22 cellular contexts compared by ENCODE assay signal in the genomic region with DNA sequence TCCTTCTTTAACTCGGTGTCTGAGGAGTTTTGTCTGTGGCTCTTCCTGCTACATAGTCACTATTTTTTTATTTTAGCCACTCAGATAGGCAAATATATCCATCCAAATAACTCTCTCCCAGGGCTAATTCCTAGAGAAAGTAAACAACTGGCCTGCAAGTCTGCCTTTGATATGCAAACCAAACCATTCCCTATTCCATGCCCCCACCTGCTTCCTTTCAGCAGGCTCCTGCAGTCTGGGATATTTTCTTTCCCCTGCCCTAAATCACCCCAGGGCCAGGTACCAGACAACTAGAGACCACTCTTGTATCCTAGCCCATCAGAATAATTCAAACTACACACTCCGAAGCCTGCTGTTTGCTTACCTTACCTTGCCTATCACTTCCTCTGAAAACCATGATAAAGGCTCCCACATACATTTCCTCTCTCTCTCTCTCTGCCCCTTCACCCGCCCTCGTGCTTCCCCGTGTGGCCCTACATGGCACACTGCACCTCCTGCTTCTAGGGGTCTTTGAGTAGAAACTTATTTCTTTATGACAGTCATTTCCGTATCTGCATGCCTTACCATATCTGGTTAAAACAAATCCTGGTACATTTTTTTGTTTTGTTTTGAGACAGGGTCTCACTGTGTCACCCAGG. TPM values are rescaled to one million over a fixed set of nuclear protein-coding genes. Genes with fewer than 3 reads are reported as not detected.
"Had no signal": no experiment of that assay in that cellular context is flagged by ENCODE, and none has a peak within 500 bp of the region (broad histone marks: within the 10 kb centered on the region; RNA-seq: fewer than 3 reads in every experiment).

No MANE protein-coding gene starts in this region.

- H3K27ac ChIP-seq: heart right ventricle, lower lobe of right lung, neural progenitor cell, stomach, testis, upper lobe of left lung had no signal

- H3K4me1 Mint-ChIP-seq: neural progenitor cell had no signal

- H3K27ac Mint-ChIP-seq: activated T-cell treated with anti-CD3 and anti-CD28 coated beads, Interleukin-2, amount 50 U/mL, for 24 hours; effector memory CD8-positive, alpha-beta T cell; neural progenitor cell had no signal

- H3K36me3 ChIP-seq: heart right ventricle, lower lobe of right lung, neural progenitor cell, stomach, upper lobe of left lung had no signal

- H3K9me3 ChIP-seq: heart right ventricle, lower lobe of right lung, stomach, testis, upper lobe of left lung had no signal

- H3K4me3 ChIP-seq: heart right ventricle, lower lobe of right lung, neural progenitor cell, stomach, testis, upper lobe of left lung had no signal

- H3K4me2 ChIP-seq: neural progenitor cell had no signal

- DNase-seq: activated CD4-positive, alpha-beta T cell treated with anti-CD3 and anti-CD28 coated beads, Interleukin-2, amount 50 U/mL, for 4 hours; activated CD4-positive, CD25-positive, alpha-beta regulatory T cell; activated gamma-delta T cell; activated T-cell treated with anti-CD3 and anti-CD28 coated beads, Interleukin-2, amount 50 U/mL, for 24 hours; dermis blood vessel endothelial cell; effector memory CD8-positive, alpha-beta T cell; heart right ventricle; left colon; lower lobe of right lung; midbrain; stomach; T-helper 2 cell; testis; upper lobe of left lung had no signal

- H3K9me3 Mint-ChIP-seq: activated T-cell treated with anti-CD3 and anti-CD28 coated beads, Interleukin-2, amount 50 U/mL, for 24 hours; effector memory CD8-positive, alpha-beta T cell had no signal

- ATAC-seq: effector memory CD8-positive, alpha-beta T cell; heart right ventricle; left colon; lower lobe of right lung; sciatic nerve had no signal

- H3K4me1 ChIP-seq: lower lobe of right lung, neural progenitor cell, stomach, testis, upper lobe of left lung had no signal

- H3K9ac ChIP-seq: neural progenitor cell had no signal

- H3K27me3 ChIP-seq: neural progenitor cell, testis, upper lobe of left lung had no signal

- H3K36me3 Mint-ChIP-seq: neural progenitor cell had no signal

- H3K4me3 Mint-ChIP-seq: activated T-cell treated with anti-CD3 and anti-CD28 coated beads, Interleukin-2, amount 50 U/mL, for 24 hours; effector memory CD8-positive, alpha-beta T cell; neural progenitor cell had no signal

RNA-seq across cellular contexts. Expression of a gene that starts 8.3 kb away (rescaled TPM):
- total RNA-seq: aorta, cerebellum, dermis blood vessel endothelial cell, fibroblast of lung, frontal cortex, left colon, myocyte, osteocyte, sciatic nerve, stomach, testis had no signal
- polyA plus RNA-seq: aorta, fibroblast of lung, heart right ventricle, stomach had no signal

RNA-seq across cellular contexts. Expression of a gene that starts 13.1 kb away (rescaled TPM):
- total RNA-seq: cerebellum, dermis blood vessel endothelial cell, fibroblast of lung, frontal cortex, myocyte, osteocyte had no signal
- polyA plus RNA-seq: fibroblast of lung had no signal

RNA-seq across cellular contexts. Expression of a gene that starts 27.7 kb away (rescaled TPM):
- total RNA-seq: cerebellum, dermis blood vessel endothelial cell, fibroblast of lung, frontal cortex, myocyte, osteocyte, stomach had no signal
- polyA plus RNA-seq: fibroblast of lung had no signal

RNA-seq across cellular contexts. Expression of a gene that starts 33.1 kb away (rescaled TPM):
- total RNA-seq: aorta, cerebellum, dermis blood vessel endothelial cell, fibroblast of lung, frontal cortex, heart right ventricle, left colon, lower lobe of right lung, myocyte, osteocyte, sciatic nerve, stomach, testis, upper lobe of left lung had no signal
- polyA plus RNA-seq: fibroblast of lung, heart right ventricle, stomach had no signal
